11 cellular contexts compared by ENCODE assay signal in the genomic region with DNA sequence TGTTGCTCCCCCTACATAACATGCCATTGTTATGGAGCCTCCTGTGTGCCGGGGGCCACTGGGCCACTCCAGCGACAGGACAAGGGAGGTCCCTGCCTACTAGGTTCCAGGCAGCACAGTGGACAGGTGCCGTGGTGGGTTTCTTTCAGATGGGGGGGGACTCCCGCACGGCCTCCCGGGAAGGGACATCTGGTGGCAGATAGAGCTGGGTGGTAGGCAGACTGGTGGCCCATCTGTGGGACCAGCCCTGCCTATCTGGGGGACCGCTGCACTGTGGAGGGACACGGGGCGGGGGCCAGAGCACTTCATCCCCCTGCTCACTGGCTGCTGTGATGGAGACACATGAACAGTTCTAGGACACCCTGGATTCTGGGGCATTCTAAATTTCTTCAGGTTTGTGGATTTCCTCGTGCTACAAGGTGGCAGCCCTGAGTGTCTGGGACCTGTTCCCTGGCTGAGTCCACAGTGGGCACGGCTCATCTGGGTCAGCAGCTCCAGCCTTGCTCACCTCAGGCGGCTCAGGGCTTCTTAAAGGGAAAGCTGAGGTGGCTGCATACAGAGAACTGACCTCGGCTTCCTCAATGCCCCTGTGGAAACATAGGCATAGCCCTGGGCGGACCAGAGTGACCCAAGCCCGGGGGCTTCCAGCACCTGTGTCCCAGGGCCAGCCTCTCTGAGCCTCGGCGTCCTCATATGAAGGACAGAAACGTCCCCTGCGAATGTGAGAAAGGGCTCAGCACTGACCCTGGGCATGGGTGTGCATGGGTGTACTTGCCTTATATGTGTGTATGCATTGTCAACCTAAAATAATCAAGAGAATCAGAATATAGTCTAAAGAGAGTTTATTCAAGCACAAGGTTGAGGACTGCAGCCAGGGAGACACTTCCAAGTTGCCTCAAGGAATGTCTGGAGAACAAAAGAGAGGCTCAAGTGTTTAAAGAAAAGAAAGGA. TPM values are rescaled to one million over a fixed set of nuclear protein-coding genes. Genes with fewer than 3 reads are reported as not detected.
DNase-seq lines count a peak whose midpoint lies in the region; ATAC-seq lines count a peak whose summit lies in the region.
"Had no signal": no experiment of that assay in that cellular context is flagged by ENCODE, and none has a peak within 500 bp of the region (broad histone marks: within the 10 kb centered on the region; RNA-seq: fewer than 3 reads in every experiment).

No MANE protein-coding gene starts in this region.

- no peaks in the 10 kb centered on the region for H3K27me3 Mint-ChIP-seq in activated naive CD8-positive, alpha-beta T cell
- H3K27me3 Mint-ChIP-seq in naive B cell, result no peaks in the 10 kb centered on the region

- H3K4me3 Mint-ChIP-seq in activated naive CD8-positive, alpha-beta T cell, result peak overlapping the region; percentile 99
- peak overlapping the region in 6 of 8 donors; percentile 24 to 61 (median 48) for H3K4me3 Mint-ChIP-seq in naive B cell

- no peaks in the 10 kb centered on the region for H3K9me3 ChIP-seq in BLaER1
- no peaks in the 10 kb centered on the region for H3K9me3 ChIP-seq in HUES48 (ENCODE audit: control insufficient read depth, insufficient read depth, low read length)

- H3K36me3 Mint-ChIP-seq in activated naive CD8-positive, alpha-beta T cell, result peaks cover 4% of the 10 kb centered on the region
- H3K36me3 Mint-ChIP-seq in naive B cell, result no peaks in the 10 kb centered on the region

- peaks cover 80% of the 10 kb centered on the region for H3K4me1 Mint-ChIP-seq in activated naive CD8-positive, alpha-beta T cell (ENCODE audit: low read depth)
- peaks cover 73 to 93% (median 91%) of the 10 kb centered on the region in 3 donors for H3K4me1 Mint-ChIP-seq in naive B cell

- DNase-seq in naive B cell (no peak), HCEC 1CT (no peak)
- DNase-seq: NCI-H345 had no signal

- no peaks in the 10 kb centered on the region for H3K27me3 ChIP-seq in BLaER1
- H3K27me3 ChIP-seq in HUES48 (ENCODE audit: control insufficient read depth, insufficient read depth, low read length), result no peaks in the 10 kb centered on the region

- H3K4me3 ChIP-seq in BLaER1 (no peak overlapping the region), HUES48 (ENCODE audit: low read depth, low read length) (no peak overlapping the region)

- H4K20me1 ChIP-seq in BLaER1, result peaks cover 94% of the 10 kb centered on the region

- H3K27ac ChIP-seq in BLaER1 (peak overlapping the region; percentile 20; the same call in 1 of the 2 replicates), HUES48 (ENCODE audit: low read depth, low read length) (peak overlapping the region; percentile 89)
- H3K27ac ChIP-seq: C4-2B had no signal

- H3K36me3 ChIP-seq in BLaER1, result peaks cover 39% of the 10 kb centered on the region
- no peaks in the 10 kb centered on the region for H3K36me3 ChIP-seq in HUES48 (ENCODE audit: control insufficient read depth, insufficient read depth, low read length)

- H3K9me3 Mint-ChIP-seq in activated naive CD8-positive, alpha-beta T cell (ENCODE audit: low read depth), result no peaks in the 10 kb centered on the region
- no peaks in the 10 kb centered on the region for H3K9me3 Mint-ChIP-seq in naive B cell

- H3K4me2 ChIP-seq in BLaER1, result peak overlapping the region; percentile 73

- H3K4me1 ChIP-seq in BLaER1 (peaks cover 79% of the 10 kb centered on the region), HUES48 (ENCODE audit: control insufficient read depth, insufficient read depth, low read length) (peaks cover 23% of the 10 kb centered on the region)

- ATAC-seq in naive B cell (ENCODE audit: low read depth in 2 of 2), result no peak
- ATAC-seq in HG03460 (IDR thresholded peaks at IDR 0.05; ENCODE audit: unreplicated experiment), result no peak
- no peak for ATAC-seq in HG02759 (IDR thresholded peaks at IDR 0.05; ENCODE audit: unreplicated experiment)
- ATAC-seq in HG03439 (IDR thresholded peaks at IDR 0.05; ENCODE audit: unreplicated experiment), result no peak

- no peak overlapping the region for H3K9ac ChIP-seq in BLaER1
- no peak overlapping the region; the same call in 1 of the 2 replicates for H3K9ac ChIP-seq in HUES48 (ENCODE audit: low read depth, low read length)

- H3K27ac Mint-ChIP-seq in activated naive CD8-positive, alpha-beta T cell, result peak overlapping the region; percentile 100
- H3K27ac Mint-ChIP-seq in naive B cell, result peak overlapping the region; percentile 5 to 92 (median 86)

RNA-seq across cellular contexts. Expression of gene FGD3, which starts 22.5 kb away (rescaled TPM):
- polyA plus RNA-seq in naive B cell (ENCODE audit: low read depth in 6 of 6), result 100 to 1,000 TPM in 1 of 6 donors, 10 to 100 TPM in 5; 37.0 to 115 (median 65.8) TPM
- polyA plus RNA-seq: fibroblast of lung had no signal
